ENCODE assay signal across 7 cellular contexts in genomic region chr1:229736376-229736775, GRCh38.
"Had no signal": no experiment of that assay in that cellular context is flagged by ENCODE, and none has a peak within 500 bp of the region (broad histone marks: within the 10 kb centered on the region; RNA-seq: fewer than 3 reads in every experiment).

No MANE protein-coding gene starts in this region.

- ATAC-seq: HepG2 had no signal

- H3K27me3 Mint-ChIP-seq: IgD-negative memory B cell had no signal

- H3K27ac ChIP-seq: HL-60 had no signal

- FAIRE-seq: HepG2, HTR-8/SVneo had no signal

- H3K27ac Mint-ChIP-seq: IgD-negative memory B cell had no signal

- DNase-seq: IMR-90, KBM-7, KG1 had no signal

- H3K4me3 Mint-ChIP-seq: IgD-negative memory B cell had no signal

- H3K4me1 Mint-ChIP-seq: IgD-negative memory B cell had no signal
